In the genomic region with DNA sequence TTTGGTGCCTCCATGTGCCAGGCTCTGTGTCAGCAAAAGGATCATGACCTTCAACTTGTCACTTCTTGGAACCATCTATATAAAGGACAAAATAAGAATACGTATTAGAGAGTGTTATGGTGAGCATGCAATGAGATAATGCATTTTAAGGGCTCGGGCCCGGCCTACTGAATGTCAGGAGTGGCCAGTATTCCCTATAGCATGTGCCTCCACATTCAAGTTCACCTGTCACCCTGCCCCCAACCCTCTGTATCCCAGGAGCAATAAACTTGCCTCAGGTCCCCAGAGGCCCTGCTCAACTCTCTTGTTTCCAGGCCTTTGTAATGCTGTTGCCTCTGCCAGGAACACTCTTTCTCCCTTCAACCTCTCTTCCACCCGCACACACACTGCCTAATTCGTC, we compare ENCODE assay signal across 7 cellular contexts.
"Had no signal": no experiment of that assay in that cellular context is flagged by ENCODE, and none has a peak within 500 bp of the region (broad histone marks: within the 10 kb centered on the region; RNA-seq: fewer than 3 reads in every experiment).

No MANE protein-coding gene starts in this region.

- H3K4me3 Mint-ChIP-seq: IgD-negative memory B cell had no signal

- DNase-seq: GM23248, GOT3, H7, HCEC 1CT had no signal

- H3K27ac Mint-ChIP-seq: IgD-negative memory B cell had no signal

- H3K4me3 ChIP-seq: GM23248 had no signal

- H3K27ac ChIP-seq: GM23248, HL-60 had no signal

- ATAC-seq: HepG2 had no signal

- H3K36me3 Mint-ChIP-seq: IgD-negative memory B cell had no signal

- H2AFZ ChIP-seq: GM23248 had no signal

- H3K9ac ChIP-seq: GM23248 had no signal
